27 cellular contexts compared by ENCODE assay signal in the genomic region with DNA sequence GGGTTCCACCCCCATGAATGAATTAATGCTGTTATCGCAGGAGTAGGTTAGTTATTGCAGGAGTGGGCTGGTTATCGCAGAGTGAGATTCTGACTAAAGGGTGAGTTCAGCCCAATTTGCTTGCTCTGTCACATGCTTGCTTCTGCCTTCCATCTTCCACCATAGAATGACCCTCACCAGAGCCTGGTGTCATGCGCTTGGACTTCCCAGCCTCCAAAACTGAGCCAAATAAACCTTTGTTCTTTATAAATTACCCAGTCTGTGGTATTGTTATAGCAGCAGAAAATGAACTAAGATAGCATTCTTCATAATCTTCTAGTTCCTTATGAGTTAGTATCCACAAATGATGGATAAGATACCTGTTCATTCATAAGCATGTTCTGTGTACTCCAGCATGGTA.
"Had no signal": no experiment of that assay in that cellular context is flagged by ENCODE, and none has a peak within 500 bp of the region (broad histone marks: within the 10 kb centered on the region; RNA-seq: fewer than 3 reads in every experiment).

No MANE protein-coding gene starts in this region.

- H3K27me3 ChIP-seq: left lung, pancreas, sigmoid colon, spleen, tibial nerve, vagina had no signal

- H3K9me3 ChIP-seq: lower lobe of right lung, mucosa of descending colon, pancreas, prostate gland, sigmoid colon, vagina had no signal

- FAIRE-seq: keratinocyte, pancreas, small intestine had no signal

- ATAC-seq: left colon; left lung; lower lobe of right lung; mucosa of descending colon; naive thymus-derived CD4-positive, alpha-beta T cell; natural killer cell treated with Interleukin-12 subunit alpha and Interleukin-12 subunit beta and Interleukin-15 and Interleukin-18, amount 100 ng/mL, for 72 hours; pancreas; right cardiac atrium; stimulated activated memory B cell treated with anti-CD40 and anti-IgM and Interleukin-4, amounts not matched to agents 10 μg/mL and 1 μg/mL and 100 μg/mL, for 72 hours; stimulated activated naive CD8-positive, alpha-beta T cell treated with anti-CD3 and anti-CD28 coated beads, Interleukin-15, amount 100 ng/mL, for 72 hours had no signal

- H3K4me3 ChIP-seq: left lung, lower lobe of right lung, mucosa of descending colon, pancreas, prostate gland, sigmoid colon, spleen, tibial nerve, vagina had no signal

- H3K4me1 ChIP-seq: left lung, lower lobe of right lung, pancreas, prostate gland, sigmoid colon, vagina had no signal

- H3K27ac ChIP-seq: left lung, lower lobe of right lung, pancreas, prostate gland, sigmoid colon, spleen, tibial nerve, vagina had no signal

- H3K36me3 ChIP-seq: left lung, lower lobe of right lung, pancreas, prostate gland, sigmoid colon, vagina had no signal

- DNase-seq: hippocampal formation; left colon; left lung; lower lobe of right lung; mammary epithelial cell; mesendoderm; midbrain; mucosa of descending colon; naive thymus-derived CD4-positive, alpha-beta T cell; nucleus accumbens; pancreas; posterior cingulate gyrus; retina; right cardiac atrium; sigmoid colon; small intestine; spleen; stimulated activated CD4-positive, alpha-beta T cell treated with anti-CD3 and anti-CD28 coated beads, Interleukin-4, amount 100 ng/mL, for 24 hours; stimulated activated naive CD4-positive, alpha-beta T cell treated with Interleukin-2 at 50 U/mL for 16 hours; stimulated activated naive CD8-positive, alpha-beta T cell treated with anti-CD3 and anti-CD28 coated beads, Interleukin-15, amount 100 ng/mL, for 72 hours; substantia nigra had no signal
